ENCODE assay signal across 11 cellular contexts in the genomic region with DNA sequence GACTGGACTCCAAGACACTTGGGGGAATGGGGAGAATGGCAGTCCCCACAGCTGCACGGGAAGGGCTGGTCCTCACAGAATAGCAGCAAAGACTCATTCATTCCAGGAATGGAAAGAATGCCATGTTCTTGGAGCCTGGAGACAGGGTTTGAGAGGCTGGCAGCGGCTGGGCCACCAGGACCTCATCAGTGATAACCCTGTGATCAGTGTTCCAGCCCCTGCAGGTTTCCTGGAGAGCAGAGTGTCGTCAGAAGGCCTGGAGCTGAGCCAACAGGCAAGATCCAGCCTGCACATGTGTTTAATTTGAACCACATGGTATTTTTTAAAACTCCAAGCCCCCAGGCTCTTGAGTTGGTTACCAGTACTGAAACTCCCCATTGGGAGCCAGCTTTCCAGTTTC. TPM values are rescaled to one million over a fixed set of nuclear protein-coding genes. Genes with fewer than 3 reads are reported as not detected.
DNase-seq lines count a peak whose midpoint lies in the region; ATAC-seq and TF ChIP-seq lines count a peak whose summit lies in the region.
"Had no signal": no experiment of that assay in that cellular context is flagged by ENCODE, and none has a peak within 500 bp of the region (broad histone marks: within the 10 kb centered on the region; RNA-seq: fewer than 3 reads in every experiment).

No MANE protein-coding gene starts in this region.

- no peak overlapping the region for H3K9ac ChIP-seq in SK-N-MC (ENCODE audit: insufficient read length)
- H3K9ac ChIP-seq: KMS-11 had no signal

- H3K27ac ChIP-seq in SK-N-MC, result no peak overlapping the region
- H3K27ac ChIP-seq: KMS-11 had no signal

- H3K36me3 ChIP-seq in SK-N-MC (ENCODE audit: insufficient read depth, low read length), result no peaks in the 10 kb centered on the region

- no peaks in the 10 kb centered on the region for H3K27me3 Mint-ChIP-seq in activated T-helper 2 cell treated with anti-CD3 and anti-CD28 coated beads, Interferon-gamma antibody, Interleukin-2, Interleukin-4, amounts not matched to agents 10 μg/mL and 5 μg/mL and 100 μg/mL, durations not matched to agents 14 hours and 24 hours and 36 hours (ENCODE audit: low read depth)
- H3K27me3 Mint-ChIP-seq in osteocyte (ENCODE audit: unreplicated experiment) (no peaks in the 10 kb centered on the region), endothelial cell (ENCODE audit: unreplicated experiment) (peaks cover 7% of the 10 kb centered on the region)

- H3K9me3 ChIP-seq in SK-N-MC (ENCODE audit: low read depth, low read length), result no peaks in the 10 kb centered on the region

- no peaks in the 10 kb centered on the region for H3K4me1 Mint-ChIP-seq in activated T-helper 2 cell treated with anti-CD3 and anti-CD28 coated beads, Interferon-gamma antibody, Interleukin-2, Interleukin-4, amounts not matched to agents 10 μg/mL and 5 μg/mL and 100 μg/mL, durations not matched to agents 14 hours and 24 hours and 36 hours (ENCODE audit: low read depth)
- H3K4me1 Mint-ChIP-seq in osteocyte (ENCODE audit: unreplicated experiment), result peaks cover 33% of the 10 kb centered on the region
- no peaks in the 10 kb centered on the region for H3K4me1 Mint-ChIP-seq in endothelial cell (ENCODE audit: unreplicated experiment)

- no peak overlapping the region for H3K4me3 Mint-ChIP-seq in activated T-helper 2 cell treated with anti-CD3 and anti-CD28 coated beads, Interferon-gamma antibody, Interleukin-2, Interleukin-4, amounts not matched to agents 10 μg/mL and 5 μg/mL and 100 μg/mL, durations not matched to agents 14 hours and 24 hours and 36 hours (ENCODE audit: low read depth)
- no peak overlapping the region for H3K4me3 Mint-ChIP-seq in osteocyte (ENCODE audit: unreplicated experiment)
- H3K4me3 Mint-ChIP-seq in endothelial cell (ENCODE audit: unreplicated experiment), result no peak overlapping the region
- H3K4me3 Mint-ChIP-seq: CD8-positive, alpha-beta T cell; endodermal cell had no signal

- no peak for ATAC-seq in GM21515 (IDR thresholded peaks at IDR 0.05; ENCODE audit: unreplicated experiment)
- ATAC-seq: CD8-positive, alpha-beta T cell had no signal

- no peak overlapping the region for H3K4me3 ChIP-seq in SK-N-MC

- TF ChIP-seq CTCF in osteocyte (IDR thresholded peaks at IDR 0.05) (no peak), endothelial cell (IDR thresholded peaks at IDR 0.05; ENCODE audit: unreplicated experiment) (no peak)

- DNase-seq in AG08396 (ENCODE audit: low spot score) (peak; percentile 66), LHCN-M2 (ENCODE audit: low read depth) (peak; percentile 35), SK-N-MC (ENCODE audit: low read depth, low spot score) (peak; percentile 87), glomerular visceral epithelial cell (ENCODE audit: extremely low spot score) (peak; percentile 47), osteocyte (ENCODE audit: extremely low spot score, unreplicated experiment) (no peak), endothelial cell (ENCODE audit: low spot score) (no peak)
- DNase-seq in activated T-helper 2 cell treated with anti-CD3 and anti-CD28 coated beads, Interferon-gamma antibody, Interleukin-2, Interleukin-4, amounts not matched to agents 10 μg/mL and 5 μg/mL and 100 μg/mL, durations not matched to agents 14 hours and 24 hours and 36 hours (ENCODE audit: low spot score), result no peak
- DNase-seq: CD8-positive, alpha-beta T cell; endodermal cell had no signal

- no peak overlapping the region for H3K27ac Mint-ChIP-seq in activated T-helper 2 cell treated with anti-CD3 and anti-CD28 coated beads, Interferon-gamma antibody, Interleukin-2, Interleukin-4, amounts not matched to agents 10 μg/mL and 5 μg/mL and 100 μg/mL, durations not matched to agents 14 hours and 24 hours and 36 hours
- H3K27ac Mint-ChIP-seq in osteocyte (ENCODE audit: unreplicated experiment) (no peak overlapping the region), endothelial cell (ENCODE audit: unreplicated experiment) (no peak overlapping the region)
- H3K27ac Mint-ChIP-seq: CD8-positive, alpha-beta T cell; endodermal cell had no signal

- intact Hi-C loops in activated T-helper 2 cell treated with anti-CD3 and anti-CD28 coated beads, Interferon-gamma antibody, Interleukin-2, Interleukin-4, amounts not matched to agents 10 μg/mL and 5 μg/mL and 100 μg/mL, durations not matched to agents 14 hours and 24 hours and 36 hours (cut with micrococcal nuclease), result no loop called here

- no peaks in the 10 kb centered on the region for H3K36me3 Mint-ChIP-seq in activated T-helper 2 cell treated with anti-CD3 and anti-CD28 coated beads, Interferon-gamma antibody, Interleukin-2, Interleukin-4, amounts not matched to agents 10 μg/mL and 5 μg/mL and 100 μg/mL, durations not matched to agents 14 hours and 24 hours and 36 hours (ENCODE audit: low read depth)
- H3K36me3 Mint-ChIP-seq in osteocyte (ENCODE audit: unreplicated experiment) (no peaks in the 10 kb centered on the region), endothelial cell (ENCODE audit: low read depth, unreplicated experiment) (no peaks in the 10 kb centered on the region)
- H3K36me3 Mint-ChIP-seq: CD8-positive, alpha-beta T cell had no signal

- peaks cover 5% of the 10 kb centered on the region for H3K9me3 Mint-ChIP-seq in activated T-helper 2 cell treated with anti-CD3 and anti-CD28 coated beads, Interferon-gamma antibody, Interleukin-2, Interleukin-4, amounts not matched to agents 10 μg/mL and 5 μg/mL and 100 μg/mL, durations not matched to agents 14 hours and 24 hours and 36 hours
- H3K9me3 Mint-ChIP-seq in osteocyte (ENCODE audit: unreplicated experiment) (peaks cover 4% of the 10 kb centered on the region), endothelial cell (ENCODE audit: unreplicated experiment) (no peaks in the 10 kb centered on the region)
- H3K9me3 Mint-ChIP-seq: CD8-positive, alpha-beta T cell had no signal

RNA-seq across cellular contexts. Expression of a gene that starts 11.3 kb away (rescaled TPM):
- total RNA-seq in LHCN-M2 (2014; rRNA removed) (0.98 and 4.2 TPM in 2 replicates), osteocyte (not detected in 2 replicates), endothelial cell (ENCODE audit: unreplicated experiment) (not detected)
- 4.2 TPM for polyA plus RNA-seq in LHCN-M2 (2012)
- not detected in 2 replicates for total RNA-seq in activated T-helper 2 cell treated with anti-CD3 and anti-CD28 coated beads, Interferon-gamma antibody, Interleukin-2, Interleukin-4, amounts not matched to agents 10 μg/mL and 5 μg/mL and 100 μg/mL, durations not matched to agents 14 hours and 24 hours and 36 hours
- total RNA-seq: CD8-positive, alpha-beta T cell had no signal

Comparison
In these comparisons a context has a peak if more than half of its experiments do, and no peak if none do; other contexts are left out.
1. DNase-seq: peak in AG08396 (single experiment), LHCN-M2 (single experiment), SK-N-MC (single experiment) and glomerular visceral epithelial cell (single experiment); none in activated T-helper 2 cell treated with anti-CD3 and anti-CD28 coated beads, Interferon-gamma antibody, Interleukin-2, Interleukin-4, amounts not matched to agents 10 μg/mL and 5 μg/mL and 100 μg/mL, durations not matched to agents 14 hours and 24 hours and 36 hours (single experiment), osteocyte (single experiment) and endothelial cell (single experiment).